In genomic region chr12:27434673-27435565, GRCh38 we compare ENCODE assay signal across 8 cellular contexts. TPM values are rescaled to one million over a fixed set of nuclear protein-coding genes. Genes with fewer than 3 reads are reported as not detected.
A peak's percentile ranks its signal among the peaks of the same experiment; 100 is the strongest.
DNase-seq lines count a peak whose midpoint lies in the region; ATAC-seq and TF ChIP-seq lines count a peak whose summit lies in the region.

No MANE protein-coding gene starts in this region.

- peak; percentile 35 for TF ChIP-seq CTCF in endothelial cell (IDR thresholded peaks at IDR 0.05; ENCODE audit: unreplicated experiment)
- peak; percentile 67 for TF ChIP-seq CTCF in neural crest cell (conservative IDR thresholded peaks at IDR 0.05)

- 0 out of 22 replicates have a peak, but pooled peaks cover 0 to 4% (median 0%) of the 10 kb centered on the region in 11 experiments for H3K36me3 ChIP-seq in BLaER1 treated with 17β-estradiol and CSF1 and Interleukin-3, amounts not matched to agents 10 nM and 100 nM

- H3K36me3 Mint-ChIP-seq in T-cell: no peaks in the 10 kb centered on the region
- H3K36me3 Mint-ChIP-seq in endothelial cell (ENCODE audit: low read depth, unreplicated experiment): no peaks in the 10 kb centered on the region
- H3K36me3 Mint-ChIP-seq in neural crest cell (ENCODE audit: low read depth): no peaks in the 10 kb centered on the region

- CTCF ChIA-PET in T-cell (lab: Charles Lee): interaction anchor here (0.6 to 1.7 kb wide), 13 partner anchors 10 to 272 kb away, joined by 3 to 7 read pairs (median 4); no protein-coding TSS in a partner anchor

- 0 out of 22 replicates have a peak overlapping the region, but pooled peaks of 1 of the 11 experiments have one; percentile 7 for H3K9ac ChIP-seq in BLaER1 treated with 17β-estradiol and CSF1 and Interleukin-3, amounts not matched to agents 10 nM and 100 nM

- peak overlapping the region in 6 of 11 experiments; percentile 10 to 47 (median 26); a peak in 10 of 22 replicates for H3K4me2 ChIP-seq in BLaER1 treated with 17β-estradiol and CSF1 and Interleukin-3, amounts not matched to agents 10 nM and 100 nM

- POLR2A ChIA-PET in T-cell (lab: Charles Lee): interaction anchor here (0.5 to 0.6 kb wide), 2 partner anchors 30 to 146 kb away, joined by 3 to 11 read pairs; no protein-coding TSS in a partner anchor

- peaks cover 7 to 20% of the 10 kb centered on the region in 2 donors for H3K27me3 Mint-ChIP-seq in T-cell
- H3K27me3 Mint-ChIP-seq in endothelial cell (ENCODE audit: unreplicated experiment): peaks cover 2% of the 10 kb centered on the region
- H3K27me3 Mint-ChIP-seq in neural crest cell (ENCODE audit: low read depth): no peaks in the 10 kb centered on the region

- H3K4me1 Mint-ChIP-seq in T-cell (peaks cover 2 to 16% (median 15%) of the 10 kb centered on the region in 3 donors), endothelial cell (ENCODE audit: unreplicated experiment) (peaks cover 7% of the 10 kb centered on the region), neural crest cell (peaks cover 8% of the 10 kb centered on the region)

- H3K9me3 Mint-ChIP-seq in T-cell: peaks cover 0 to 4% (median 0%) of the 10 kb centered on the region in 3 donors
- no peaks in the 10 kb centered on the region for H3K9me3 Mint-ChIP-seq in endothelial cell (ENCODE audit: unreplicated experiment)
- H3K9me3 Mint-ChIP-seq in neural crest cell: peaks cover 9% of the 10 kb centered on the region

- no peak overlapping the region for H3K4me3 ChIP-seq in BLaER1 treated with 17β-estradiol and CSF1 and Interleukin-3, amounts not matched to agents 10 nM and 100 nM

- DNase-seq in T-cell (peak in 21 of 34 experiments; percentile 1 to 22 (median 3)), endothelial cell (ENCODE audit: low spot score) (no peak), neural crest cell (ENCODE audit: low read depth, low spot score) (peak; percentile 9), NCI-H2107 treated with DMSO at 0.1 percent for 48 hours (lab: John Stamatoyannopoulos, UW; ENCODE audit: unreplicated experiment) (no peak), islet precursor cell (no peak)

- peaks cover 26 to 49% (median 37%) of the 10 kb centered on the region in 10 experiments for H3K4me1 ChIP-seq in BLaER1 treated with 17β-estradiol and CSF1 and Interleukin-3, amounts not matched to agents 10 nM and 100 nM

- no peaks in the 10 kb centered on the region for H4K20me1 ChIP-seq in BLaER1 treated with 17β-estradiol and CSF1 and Interleukin-3, amounts not matched to agents 10 nM and 100 nM

- ATAC-seq in GM21447 (IDR thresholded peaks at IDR 0.05; ENCODE audit: unreplicated experiment) (peak; percentile 44), T-cell (replicated peaks in 1 of 4) (peak; percentile 23 to 57 (median 51)), HG02840 (IDR thresholded peaks at IDR 0.05; ENCODE audit: low FRiP score, unreplicated experiment) (no peak)

- no peaks in the 10 kb centered on the region for H3K27me3 ChIP-seq in BLaER1 treated with 17β-estradiol and CSF1 and Interleukin-3, amounts not matched to agents 10 nM and 100 nM

- H3K27ac Mint-ChIP-seq in T-cell (no peak overlapping the region), endothelial cell (ENCODE audit: unreplicated experiment) (peak overlapping the region; percentile 7), neural crest cell (ENCODE audit: unreplicated experiment) (no peak overlapping the region)

- peaks cover 4 to 32% (median 26%) of the 10 kb centered on the region in 11 experiments; a peak in 18 of 22 replicates for H3K9me3 ChIP-seq in BLaER1 treated with 17β-estradiol and CSF1 and Interleukin-3, amounts not matched to agents 10 nM and 100 nM (replicated peaks in 1 of 11)

- peak overlapping the region in 4 of 11 experiments; percentile 7 to 37 (median 21); a peak in 2 of 22 replicates for H3K27ac ChIP-seq in BLaER1 treated with 17β-estradiol and CSF1 and Interleukin-3, amounts not matched to agents 10 nM and 100 nM

- no peak overlapping the region for H3K4me3 Mint-ChIP-seq in T-cell
- no peak overlapping the region for H3K4me3 Mint-ChIP-seq in endothelial cell (ENCODE audit: unreplicated experiment)
- H3K4me3 Mint-ChIP-seq in neural crest cell: no peak overlapping the region

RNA-seq across cellular contexts. Expression of gene SMCO2, which starts 11.6 kb away (rescaled TPM):
- total RNA-seq in T-cell: not detected
- total RNA-seq in endothelial cell (ENCODE audit: unreplicated experiment): 0.46 TPM
- not detected in 2 replicates for total RNA-seq in neural crest cell

Comparison
In these comparisons a context has a peak if more than half of its experiments do, and no peak if none do; other contexts are left out.
1. DNase-seq: peak in T-cell (21 of 34) and neural crest cell (single experiment); none in endothelial cell (single experiment), NCI-H2107 treated with DMSO at 0.1 percent for 48 hours (single experiment) and islet precursor cell (single experiment).